Comparison of ENCODE assay signal across 21 cellular contexts in the genomic region with DNA sequence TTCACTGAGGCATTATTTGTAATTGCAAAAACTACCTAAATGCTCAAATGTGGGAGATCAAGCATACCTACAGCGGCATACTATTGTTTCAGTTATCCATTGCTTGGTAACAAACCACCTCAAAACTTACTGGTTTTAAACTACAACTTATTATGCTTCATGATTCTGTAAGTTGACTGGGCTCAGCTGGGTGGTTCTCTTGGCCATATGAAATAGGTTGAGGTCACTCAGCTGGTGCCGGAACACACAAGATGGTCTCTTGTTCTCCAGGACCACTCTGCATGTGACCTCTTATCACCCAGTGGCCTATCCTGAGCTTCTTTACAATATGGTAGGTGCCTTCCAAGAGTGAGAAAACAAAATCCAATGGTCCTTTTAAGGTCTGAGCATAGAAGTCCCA.
"Had no signal": no experiment of that assay in that cellular context is flagged by ENCODE, and none has a peak within 500 bp of the region (broad histone marks: within the 10 kb centered on the region; RNA-seq: fewer than 3 reads in every experiment).

No MANE protein-coding gene starts in this region.

- H3K27ac ChIP-seq: gastroesophageal sphincter, heart left ventricle, hepatocyte, neutrophil, parathyroid adenoma, right atrium auricular region, sigmoid colon, transverse colon, vagina had no signal

- H3K4me1 ChIP-seq: gastroesophageal sphincter, parathyroid adenoma, sigmoid colon had no signal

- FAIRE-seq: endometrium, kidney had no signal

- H3K4me2 ChIP-seq: hepatocyte had no signal

- DNase-seq: cortex of kidney; effector memory CD8-positive, alpha-beta T cell; erythroblast; heart left ventricle; kidney; naive B cell; sigmoid colon; stimulated activated CD4-positive, alpha-beta T cell treated with anti-CD3 and anti-CD28 coated beads, Interleukin-4, amount 100 ng/mL, for 4 hours; stimulated activated naive CD8-positive, alpha-beta T cell treated with anti-CD3 and anti-CD28 coated beads, Interleukin-15, Interleukin-2, amounts not matched to agents 100 U/mL and 50 U/mL, for 24 hours; transverse colon had no signal

- H3K9ac ChIP-seq: parathyroid adenoma had no signal

- H2AFZ ChIP-seq: hepatocyte, parathyroid adenoma had no signal

- H3K9me3 ChIP-seq: heart left ventricle, neutrophil, right atrium auricular region, transverse colon, vagina had no signal

- ATAC-seq: effector memory CD8-positive, alpha-beta T cell; gastroesophageal sphincter; heart left ventricle; left lobe of liver; natural killer cell treated with Interleukin-12 subunit alpha and Interleukin-12 subunit beta and Interleukin-15 and Interleukin-18, amount 100 ng/mL, for 72 hours; stimulated activated memory B cell treated with anti-CD40 and anti-IgM and Interleukin-4, amounts not matched to agents 10 μg/mL and 1 μg/mL and 100 μg/mL, for 72 hours; stimulated activated naive CD8-positive, alpha-beta T cell treated with anti-CD3 and anti-CD28 coated beads, Interleukin-15, Interleukin-2, amounts not matched to agents 100 U/mL and 50 U/mL, for 24 hours had no signal

- H3K79me2 ChIP-seq: hepatocyte, parathyroid adenoma had no signal

- H3K4me3 ChIP-seq: gastroesophageal sphincter, heart left ventricle, hepatocyte, lung, right atrium auricular region, sigmoid colon, transverse colon, vagina had no signal

- H3K36me3 ChIP-seq: gastroesophageal sphincter, heart left ventricle, neutrophil, right atrium auricular region, sigmoid colon, transverse colon, vagina had no signal

- H3K27me3 ChIP-seq: gastroesophageal sphincter, heart left ventricle, hepatocyte, neutrophil, right atrium auricular region, sigmoid colon, transverse colon, vagina had no signal
